8 cellular contexts compared by ENCODE assay signal in the genomic region with DNA sequence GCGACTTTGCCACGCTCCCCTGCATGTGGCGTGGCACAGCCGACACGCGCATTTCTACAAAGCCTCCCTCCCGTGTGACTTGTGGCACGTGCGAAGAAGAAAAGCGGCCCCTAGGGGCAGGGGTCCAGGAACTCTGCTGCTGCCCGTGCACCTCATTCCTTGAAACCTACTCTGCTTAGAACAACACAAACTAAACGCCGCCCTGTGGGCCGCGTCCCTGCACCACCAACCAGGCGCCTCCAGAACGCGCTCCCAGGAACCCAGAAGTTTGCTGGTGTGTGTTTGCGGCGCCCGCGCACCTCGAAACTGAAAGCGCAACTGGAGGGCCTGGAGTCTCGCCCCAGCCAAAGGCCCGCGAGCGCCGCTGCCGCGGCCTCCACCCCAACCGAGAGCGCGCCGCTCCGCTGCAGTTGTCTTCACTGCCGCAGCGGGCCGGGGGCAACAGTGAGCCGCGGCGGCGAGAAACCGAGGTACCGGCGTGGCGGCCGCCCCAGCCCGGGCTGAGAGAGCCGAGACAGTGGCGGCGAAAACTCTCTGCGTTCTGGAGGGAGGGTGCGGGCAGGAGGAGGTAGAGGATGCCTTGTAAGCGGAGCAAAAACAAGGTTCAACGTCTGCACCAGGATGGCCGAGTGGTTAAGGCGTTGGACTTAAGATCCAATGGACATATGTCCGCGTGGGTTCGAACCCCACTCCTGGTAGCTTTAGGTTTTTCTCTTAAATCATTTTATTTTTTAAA.
DNase-seq lines count a peak whose midpoint lies in the region; ATAC-seq and TF ChIP-seq lines count a peak whose summit lies in the region.

No MANE protein-coding gene starts in this region.

- H3K4me1 ChIP-seq in upper lobe of right lung = peaks cover 16% of the 10 kb centered on the region

- peak; percentile 86 for ATAC-seq in HG02884 (IDR thresholded peaks at IDR 0.05; ENCODE audit: unreplicated experiment)
- peak; percentile 87 to 91 (median 89) for ATAC-seq in T-cell (replicated peaks in 1 of 4)
- peak; percentile 95 for ATAC-seq in left cardiac atrium
- peak; percentile 93 for ATAC-seq in upper lobe of right lung

- H3K9me3 Mint-ChIP-seq in T-cell = no peaks in the 10 kb centered on the region

- peak overlapping the region; percentile 83 to 95 (median 91) for H3K4me3 Mint-ChIP-seq in T-cell

- peak overlapping the region; percentile 77 for H3K4me3 ChIP-seq in upper lobe of right lung

- H3K27ac ChIP-seq in upper lobe of right lung = peak overlapping the region; percentile 99

- H3K9me3 ChIP-seq in upper lobe of right lung = no peaks in the 10 kb centered on the region

- peak; percentile 92 for DNase-seq in NCI-H146 (lab: John Stamatoyannopoulos, UW)
- DNase-seq in T-cell = peak; percentile 85 to 96 (median 90)
- peak; percentile 95 for DNase-seq in amniotic stem cell (lab: John Stamatoyannopoulos, UW)
- DNase-seq in left cardiac atrium = peak; percentile 94
- peak; percentile 98 for DNase-seq in posterior vena cava (ENCODE audit: low spot score)
- peak; percentile 97 for DNase-seq in upper lobe of right lung

- intact Hi-C loops in left cardiac atrium (cut with DNase I) = loop anchor here (2.0 to 10.0 kb wide), 6 partner anchors 64 to 267 kb away; a partner anchor contains a TSS
- intact Hi-C loops in posterior vena cava (cut with DNase I) = loop anchor here in 1 of 2 donors (5.0 to 10.0 kb wide), 4 partner anchors 61 to 259 kb away; a partner anchor contains a TSS
- intact Hi-C loops in upper lobe of right lung (cut with DNase I) = loop anchor here (10.0 kb wide), 1 partner anchor 111 kb away; no protein-coding TSS in a partner anchor

- H3K27me3 Mint-ChIP-seq in T-cell = peaks cover 0 to 4% of the 10 kb centered on the region in 2 donors

- peak overlapping the region; percentile 99 for H3K27ac Mint-ChIP-seq in T-cell

- H3K36me3 ChIP-seq in upper lobe of right lung = no peaks in the 10 kb centered on the region

- POLR2A ChIA-PET in T-cell (lab: Charles Lee) = no interaction called here

- CTCF ChIA-PET in T-cell (lab: Charles Lee) = interaction anchor here in 1 of 2 donors (0.6 to 1.0 kb wide), 3 partner anchors 112 to 276 kb away, joined by 3 read pairs; no protein-coding TSS in a partner anchor

- TF ChIP-seq POLR2A in GM15510 (IDR thresholded peaks at IDR 0.05; ENCODE audit: borderline replicate concordance, extremely low read depth, insufficient read length) = peak; percentile 56

- H3K36me3 Mint-ChIP-seq in T-cell = no peaks in the 10 kb centered on the region

- H3K4me1 Mint-ChIP-seq in T-cell = peaks cover 37 to 42% (median 41%) of the 10 kb centered on the region in 3 donors

- H3K27me3 ChIP-seq in upper lobe of right lung = no peaks in the 10 kb centered on the region

- peak; percentile 66 for TF ChIP-seq CTCF in upper lobe of right lung (IDR thresholded peaks at IDR 0.05)

Comparison
In these comparisons a context has a peak if more than half of its experiments do, and no peak if none do; other contexts are left out.
1. Peak in every context shown above with its lines: DNase-seq, ATAC-seq, H3K4me3 ChIP-seq and H3K27ac ChIP-seq.